24 cellular contexts compared by ENCODE assay signal in the genomic region with DNA sequence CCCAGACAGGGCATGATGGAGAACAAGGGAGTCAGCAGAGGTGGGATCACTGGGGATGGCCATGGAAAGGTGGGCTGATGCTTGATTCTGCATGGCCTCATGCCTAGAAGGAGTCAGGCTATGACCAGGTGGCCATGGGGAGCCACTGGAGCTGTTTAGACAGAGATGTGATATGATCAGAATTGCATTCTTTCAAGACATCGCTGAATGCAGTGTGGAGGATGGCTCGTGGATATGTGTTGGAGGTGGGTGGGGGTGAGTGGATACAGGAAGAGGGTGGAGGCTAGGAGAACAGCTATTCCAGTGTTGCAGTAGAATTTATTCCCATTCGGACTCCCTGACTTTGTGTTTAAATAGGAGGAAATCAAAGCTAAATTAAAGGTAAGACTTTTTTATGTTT.
"Had no signal": no experiment of that assay in that cellular context is flagged by ENCODE, and none has a peak within 500 bp of the region (broad histone marks: within the 10 kb centered on the region; RNA-seq: fewer than 3 reads in every experiment).

No MANE protein-coding gene starts in this region.

- H3K27me3 ChIP-seq: stomach, suprapubic skin, testis, thyroid gland, tibial artery, tibial nerve, transverse colon, upper lobe of left lung, upper lobe of right lung, uterus, vagina had no signal

- H3K27ac ChIP-seq: stomach, suprapubic skin, testis, thoracic aorta, thyroid gland, tibial artery, tibial nerve, transverse colon, upper lobe of left lung, upper lobe of right lung, uterus, vagina had no signal

- H3K4me3 ChIP-seq: stomach, suprapubic skin, testis, thoracic aorta, thyroid gland, tibial artery, tibial nerve, transverse colon, upper lobe of left lung, upper lobe of right lung, uterus, vagina had no signal

- DNase-seq: stimulated activated CD4-positive, alpha-beta T cell treated with anti-CD3 and anti-CD28 coated beads, Interleukin-2, amount 100 ng/mL, for 48 hours; stimulated activated CD4-positive, alpha-beta T cell treated with anti-CD3 and anti-CD28 coated beads, Interleukin-4, amount 100 ng/mL, for 1 hour; stimulated activated CD4-positive, alpha-beta T cell treated with anti-CD3 and anti-CD28 coated beads, Interleukin-4, amount 100 ng/mL, for 24 hours; stimulated activated CD4-positive, alpha-beta T cell treated with anti-CD3 and anti-CD28 coated beads, Interleukin-4, amount 100 ng/mL, for 4 hours; stimulated activated CD8-positive, alpha-beta memory T cell treated with anti-CD3 and anti-CD28 coated beads, Interleukin-4, amount 100 ng/mL, for 48 hours; stimulated activated naive B cell treated with anti-CD40 and anti-IgM and Interleukin-4, amounts not matched to agents 10 μg/mL and 1 μg/mL and 100 μg/mL, for 72 hours; stimulated activated naive CD4-positive, alpha-beta T cell; stimulated activated naive CD4-positive, alpha-beta T cell treated with Interleukin-2 at 50 U/mL for 16 hours; stimulated activated naive CD8-positive, alpha-beta T cell treated with anti-CD3 and anti-CD28 coated beads, Interleukin-15, amount 100 ng/mL, for 72 hours; stimulated activated naive CD8-positive, alpha-beta T cell treated with anti-CD3 and anti-CD28 coated beads, Interleukin-15, Interleukin-2, amounts not matched to agents 100 U/mL and 50 U/mL, for 24 hours; stomach; substantia nigra; testis; thyroid gland; tibial artery; transverse colon; trophoblast cell; upper lobe of left lung; upper lobe of right lung; uterus had no signal
